ENCODE assay signal across 1 cellular context in genomic region chr14:102629700-102630365, GRCh38.
TF ChIP-seq lines count a peak whose summit lies in the region.

No MANE protein-coding gene starts in this region.

TF ChIP-seq in HepG2, 621 proteins besides CTCF, POLR2A, EP300 and RAD21 (continued from another document):
- no peak for TF ChIP-seq CCAR2 (optimal IDR thresholded peaks at IDR 0.05; ENCODE audit: low read depth, low read length)
- TF ChIP-seq SIX4 (CRISPR knock-in tag; IDR thresholded peaks at IDR 0.05) = 0 out of 2 replicates have a peak, but pooled peaks have one; percentile 31
- TF ChIP-seq ZNF432 (CRISPR knock-in tag; IDR thresholded peaks at IDR 0.05; ENCODE audit: borderline replicate concordance) = no peak
